In the genomic region with DNA sequence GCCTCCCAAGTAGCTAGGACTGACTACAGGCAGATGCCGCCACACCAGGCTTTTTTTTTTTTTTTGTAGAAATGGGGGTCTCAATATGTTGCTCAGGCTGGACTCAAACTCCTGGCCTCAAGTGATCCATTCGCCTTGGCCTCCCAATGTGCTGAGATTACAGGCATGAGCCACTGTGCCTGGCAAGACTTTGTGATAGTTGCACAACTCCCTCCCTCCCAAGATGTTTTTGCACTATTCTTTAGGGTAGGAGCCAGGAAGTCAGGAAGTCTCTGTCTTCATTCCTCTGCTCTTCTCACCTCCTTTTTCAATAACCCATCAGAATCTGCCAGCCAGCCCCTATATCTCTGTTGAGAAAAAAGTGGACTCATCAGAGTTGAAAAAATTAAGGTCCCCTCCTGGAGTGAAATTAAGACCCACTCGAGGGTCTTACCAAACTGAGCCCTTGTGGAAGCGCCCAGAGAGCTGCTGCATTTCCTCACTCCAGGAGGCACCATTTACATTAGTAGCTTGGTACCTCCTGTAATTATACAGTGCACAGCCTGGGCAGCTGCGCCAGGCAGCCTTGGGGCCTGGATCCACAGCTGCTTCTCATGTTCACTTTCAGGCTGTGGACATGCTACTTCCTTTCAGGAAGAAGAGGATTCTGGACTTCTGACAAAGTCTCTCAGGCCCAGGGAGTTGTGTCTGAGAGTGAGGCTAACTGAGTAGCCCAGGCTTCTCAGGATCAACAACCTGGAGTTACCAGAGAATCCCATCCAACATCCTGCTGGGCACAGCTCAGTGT, we compare ENCODE assay signal across 11 cellular contexts. TPM values are rescaled to one million over a fixed set of nuclear protein-coding genes. Genes with fewer than 3 reads are reported as not detected.
A peak's percentile ranks its signal among the peaks of the same experiment; 100 is the strongest.
DNase-seq lines count a peak whose midpoint lies in the region; ATAC-seq and TF ChIP-seq lines count a peak whose summit lies in the region.
"Had no signal": no experiment of that assay in that cellular context is flagged by ENCODE, and none has a peak within 500 bp of the region (broad histone marks: within the 10 kb centered on the region; RNA-seq: fewer than 3 reads in every experiment).

No MANE protein-coding gene starts in this region.

- peak; percentile 45 for DNase-seq in IMR-90
- peak; percentile 74 for DNase-seq in amniotic epithelial cell (ENCODE audit: low read depth)
- no peak for DNase-seq in heart left ventricle
- DNase-seq in stomach, result no peak
- no peak for DNase-seq in foreskin melanocyte
- no peak for DNase-seq in DMS153 (lab: John Stamatoyannopoulos, UW)
- DNase-seq: activated T-cell treated with anti-CD3 and anti-CD28 coated beads for 4 hours, COR-L47, NCI-H1417 had no signal

- TF ChIP-seq CTCF in IMR-90 (conservative IDR thresholded peaks at IDR 0.05; ENCODE audit: low read depth, low read length) (no peak), heart left ventricle (IDR thresholded peaks at IDR 0.05) (no peak), stomach (IDR thresholded peaks at IDR 0.05) (no peak)

- H4K91ac ChIP-seq in IMR-90 (ENCODE audit: insufficient read depth, low read depth, low read length), result peak overlapping the region; percentile 65; the same call in 1 of the 2 replicates

- H3K4me1 ChIP-seq in IMR-90 (ENCODE audit: control insufficient read depth, insufficient read depth, low read length) (peaks cover 21% of the 10 kb centered on the region), heart left ventricle (peaks cover 5 to 59% (median 34%) of the 10 kb centered on the region in 12 donors), stomach (peaks cover 25 to 43% (median 38%) of the 10 kb centered on the region in 4 donors)

- peak overlapping the region; percentile 42 for H2BK5ac ChIP-seq in IMR-90 (ENCODE audit: low read depth, low read length, poor library complexity, severe bottlenecking)

- peak overlapping the region; percentile 48 for H2AK5ac ChIP-seq in IMR-90 (ENCODE audit: low read depth, low read length)

- peak overlapping the region; percentile 68; the same call in 1 of the 3 replicates for H2BK15ac ChIP-seq in IMR-90 (ENCODE audit: low read depth, low read length)

- no peak overlapping the region for H3K56ac ChIP-seq in IMR-90 (ENCODE audit: extremely low read depth, insufficient read depth, low read length)

- H4K5ac ChIP-seq in IMR-90 (ENCODE audit: low read depth, low read length), result peak overlapping the region; percentile 36

- H3K4ac ChIP-seq in IMR-90 (ENCODE audit: low read depth, low read length), result peak overlapping the region; percentile 60

- H3K14ac ChIP-seq in IMR-90 (replicated peaks; ENCODE audit: low read depth, low read length), result peak overlapping the region; percentile 44

- no peak for TF ChIP-seq RAD21 in IMR-90 (IDR thresholded peaks at IDR 0.05; ENCODE audit: low read length)

- peak overlapping the region; percentile 74 for H2BK120ac ChIP-seq in IMR-90 (ENCODE audit: low read depth, low read length)

- CTCF ChIA-PET in IMR-90 (lab: Yijun Ruan, JAX), result no interaction called here

- H3K23ac ChIP-seq in IMR-90 (ENCODE audit: low read depth, low read length), result no peak overlapping the region

- H2AFZ ChIP-seq in IMR-90 (replicated peaks; ENCODE audit: low read length, poor library complexity), result peak overlapping the region; percentile 67
- H2AFZ ChIP-seq: PC-9 had no signal

- intact Hi-C loops in IMR-90 (cut with micrococcal nuclease), result loop anchor here (5.0 kb wide), 2 partner anchors 118 to 423 kb away; no protein-coding TSS in a partner anchor
- intact Hi-C loops in heart left ventricle (cut with DNase I), result loop anchor here in 8 of 10 donors (2.0 to 10.0 kb wide), 6 partner anchors 33 to 176 kb away; a partner anchor contains a TSS
- intact Hi-C loops in stomach (cut with DNase I; ENCODE audit: low total_unique reads), result no loop called here

- no peak overlapping the region for H3K4me2 ChIP-seq in IMR-90 (ENCODE audit: low read depth, low read length)
- H3K4me2 ChIP-seq: PC-9 had no signal

- dilution Hi-C loops in IMR-90 (cut with HindIII; ENCODE audit: low sequenced_read_pairs, unreplicated experiment), result no loop called here

- no peak for TF ChIP-seq EP300 in stomach (IDR thresholded peaks at IDR 0.05)

- peaks cover 18% of the 10 kb centered on the region for H3K9me1 ChIP-seq in IMR-90 (ENCODE audit: insufficient read depth, low read length)

- H4K8ac ChIP-seq in IMR-90 (ENCODE audit: low read depth in 2 of 2, low read length in 2 of 2), result peak overlapping the region in 1 of 2 experiments; percentile 65; a peak in 1 of 4 replicates

- peak overlapping the region; percentile 34 for H2AK9ac ChIP-seq in IMR-90 (replicated peaks; ENCODE audit: low read depth, low read length, poor library complexity)

- WGBS in IMR-90 (ENCODE audit: extremely low coverage in 2 of 2, insufficient read length in 1 of 2), 2 experiments, result no CpG with 5 or more reads among the region's 5 CpGs
- 75 to 87% (median 85%) methylated on average over 5 of the region's 5 CpGs for WGBS in heart left ventricle, 4 donors
- WGBS in stomach, 5 donors, result 90 to 96% (median 92%) methylated on average over 5 of the region's 5 CpGs

- H3K4me3 ChIP-seq in IMR-90 (ENCODE audit: insufficient read depth, low read depth, low read length), result no peak overlapping the region
- no peak overlapping the region for H3K4me3 ChIP-seq in heart left ventricle
- no peak overlapping the region for H3K4me3 ChIP-seq in stomach
- H3K4me3 ChIP-seq: PC-9 had no signal

- peak overlapping the region; percentile 65; the same call in 1 of the 2 replicates for H2BK20ac ChIP-seq in IMR-90 (ENCODE audit: low read depth, low read length)

- H3K79me1 ChIP-seq in IMR-90 (ENCODE audit: low read depth in 1 of 2, low read length in 2 of 2), result 0 out of 4 replicates have a peak, but pooled peaks cover 0 to under 1% of the 10 kb centered on the region in 2 experiments

- ATAC-seq in IMR-90 (ENCODE audit: low read depth), result peak; percentile 13
- peak in 1 of 4 donors; percentile 10 for ATAC-seq in heart left ventricle
- ATAC-seq in HG03108 (IDR thresholded peaks at IDR 0.05; ENCODE audit: unreplicated experiment), result no peak

- POLR2A ChIA-PET in IMR-90 (lab: Charles Lee; ENCODE audit: unreplicated experiment), result no interaction called here

- no peak for TF ChIP-seq POLR2A in IMR-90 (IDR thresholded peaks at IDR 0.05; ENCODE audit: low read depth, low read length)
- no peak for TF ChIP-seq POLR2A in heart left ventricle (IDR thresholded peaks at IDR 0.05)
- TF ChIP-seq POLR2A in stomach (IDR thresholded peaks at IDR 0.05), result no peak

- peaks cover 3% of the 10 kb centered on the region; the same call in 1 of the 2 replicates for H4K20me1 ChIP-seq in IMR-90 (ENCODE audit: insufficient read depth, low read length)

- no peak overlapping the region for H3K9ac ChIP-seq in IMR-90 (ENCODE audit: low read depth, low read length)

- no peaks in the 10 kb centered on the region for H3K27me3 ChIP-seq in IMR-90 (ENCODE audit: control insufficient read depth, insufficient read depth, low read length)
- no peaks in the 10 kb centered on the region for H3K27me3 ChIP-seq in heart left ventricle
- no peaks in the 10 kb centered on the region for H3K27me3 ChIP-seq in stomach

- H3K36me3 ChIP-seq in IMR-90 (ENCODE audit: control insufficient read depth, insufficient read depth, low read length) (no peaks in the 10 kb centered on the region), heart left ventricle (peaks cover 0 to 13% (median 0%) of the 10 kb centered on the region in 9 donors), stomach (peaks cover 3 to 31% (median 21%) of the 10 kb centered on the region in 4 donors)

- no TSS peak for BruUV-seq in IMR-90 (replicated peaks; lab: Mats Ljungman, UMichigan)

- in situ Hi-C loops in IMR-90 (cut with MboI; ENCODE audit: low sequenced_read_pairs), result no loop called here

- H3K18ac ChIP-seq in IMR-90 (ENCODE audit: low read depth, low read length), result peak overlapping the region; percentile 18

- H3K27ac ChIP-seq in IMR-90 (ENCODE audit: insufficient read depth, low read length), result peak overlapping the region; percentile 10; the same call in 1 of the 2 replicates
- peak overlapping the region in 10 of 12 donors; percentile 0 to 76 (median 34) for H3K27ac ChIP-seq in heart left ventricle
- H3K27ac ChIP-seq in stomach, result peak overlapping the region in 3 of 5 donors; percentile 73 to 84 (median 78)
- H3K27ac ChIP-seq: PC-9 had no signal

- H3K9me3 ChIP-seq in IMR-90 (ENCODE audit: control insufficient read depth, insufficient read depth, low read length), result no peaks in the 10 kb centered on the region
- peaks cover 0 to 4% (median 0%) of the 10 kb centered on the region in 12 donors for H3K9me3 ChIP-seq in heart left ventricle
- no peaks in the 10 kb centered on the region for H3K9me3 ChIP-seq in stomach

TF ChIP-seq in IMR-90, 13 proteins besides CTCF, POLR2A, EP300 and RAD21 (continues in another document):
- TF ChIP-seq NFE2L2 (IDR thresholded peaks at IDR 0.05; ENCODE audit: low read depth, low read length) (no peak), RFX5 (IDR thresholded peaks at IDR 0.05; ENCODE audit: low read depth, low read length) (no peak), CHD1 (IDR thresholded peaks at IDR 0.05; ENCODE audit: low read depth, low read length) (no peak), BHLHE40 (IDR thresholded peaks at IDR 0.05; ENCODE audit: low read depth, low read length) (no peak), FOS (IDR thresholded peaks at IDR 0.05; ENCODE audit: low read depth, low read length) (no peak)

RNA-seq across cellular contexts. Expression of a gene that starts 24.0 kb away (rescaled TPM):
- total RNA-seq in IMR-90 (2012; rRNA removed) (3.0 and 3.3 TPM in 2 replicates), heart left ventricle (10 to 100 TPM; 40.1 to 87.3 (median 59.1) TPM), stomach (100 to 1,000 TPM in 2 of 5 donors, 10 to 100 TPM in 3; 44.9 to 155 (median 91.1) TPM)
- polyA plus RNA-seq in IMR-90 (2012; rRNA removed) (5.4 and 6.3 TPM in 2 replicates), heart left ventricle (10 to 100 TPM; 21.5 to 55.5 TPM), stomach (100 to 1,000 TPM in 1 of 3 donors, 10 to 100 TPM in 2; 44.1 to 133 (median 75.6) TPM)
- polyA plus RNA-seq in IMR-90 (2012; cell fraction: cytosol; rRNA removed), result 3.4 and 5.3 TPM in 2 replicates
- 6.6 and 11.2 TPM in 2 replicates for polyA plus RNA-seq in IMR-90 (2012; cell fraction: nucleus; rRNA removed; ENCODE audit: low replicate concordance)

RNA-seq across cellular contexts. Expression of a gene that starts 30.9 kb away (rescaled TPM):
- total RNA-seq in IMR-90 (2012; rRNA removed), result 14.3 and 15.8 TPM in 2 replicates
- 3.7 and 5.3 TPM in 2 replicates for polyA plus RNA-seq in IMR-90 (2012; rRNA removed)
- polyA plus RNA-seq in IMR-90 (2012; cell fraction: cytosol; rRNA removed), result 1.0 and 1.7 TPM in 2 replicates
- polyA plus RNA-seq in IMR-90 (2012; cell fraction: nucleus; rRNA removed; ENCODE audit: low replicate concordance), result 1.1 and 6.8 TPM in 2 replicates
- 10 to 100 TPM in 6 of 9 donors, 1 to 10 TPM in 3; 8.1 to 29.8 (median 14.2) TPM for total RNA-seq in heart left ventricle
- 1 to 10 TPM; 3.1 to 4.9 TPM for polyA plus RNA-seq in heart left ventricle
- 10 to 100 TPM in 3 of 5 donors, 1 to 10 TPM in 2; 7.0 to 29.9 (median 17.1) TPM for total RNA-seq in stomach
- 10 to 100 TPM in 1 of 3 donors, 1 to 10 TPM in 2; 3.1 to 11.4 (median 6.6) TPM for polyA plus RNA-seq in stomach

RNA-seq across cellular contexts. Expression of a gene that starts 56.4 kb away (rescaled TPM):
- total RNA-seq in IMR-90 (2012; rRNA removed), result 99.7 and 152 TPM in 2 replicates
- 107 and 111 TPM in 2 replicates for polyA plus RNA-seq in IMR-90 (2012; rRNA removed)
- 30.2 and 57.0 TPM in 2 replicates for polyA plus RNA-seq in IMR-90 (2012; cell fraction: cytosol; rRNA removed)
- 14.3 and 62.0 TPM in 2 replicates for polyA plus RNA-seq in IMR-90 (2012; cell fraction: nucleus; rRNA removed; ENCODE audit: low replicate concordance)
- 10 to 100 TPM; 38.0 to 83.5 (median 69.2) TPM for total RNA-seq in heart left ventricle
- 10 to 100 TPM; 39.8 to 96.1 TPM for polyA plus RNA-seq in heart left ventricle
- total RNA-seq in stomach, result 100 to 1,000 TPM in 1 of 5 donors, 10 to 100 TPM in 4; 27.8 to 182 (median 41.5) TPM
- 10 to 100 TPM; 54.9 to 77.0 (median 58.8) TPM for polyA plus RNA-seq in stomach

Comparison
In these comparisons a context has a peak if more than half of its experiments do, and no peak if none do; other contexts are left out.
1. DNase-seq: peak in IMR-90 (single experiment) and amniotic epithelial cell (single experiment); none in heart left ventricle (0 of 5), stomach (single experiment), foreskin melanocyte (single experiment) and DMS153 (single experiment).
2. H3K27ac ChIP-seq: peak in every context shown above with its lines; median percentile 78 in stomach; 34 in heart left ventricle; 10 in IMR-90.